8 cellular contexts compared by ENCODE assay signal in genomic region chr12:89051065-89051677, GRCh38.
DNase-seq lines count a peak whose midpoint lies in the region; ATAC-seq, FAIRE-seq and TF ChIP-seq lines count a peak whose summit lies in the region.

No MANE protein-coding gene starts in this region.

- H3K27me3 ChIP-seq in astrocyte (ENCODE audit: insufficient read depth, low read length) = no peaks in the 10 kb centered on the region
- H3K27me3 ChIP-seq in small intestine (ENCODE audit: control insufficient read depth in 2 of 2, insufficient read depth in 2 of 2, low read length in 2 of 2) = no peaks in the 10 kb centered on the region

- no peaks in the 10 kb centered on the region for H3K27me3 Mint-ChIP-seq in astrocyte (ENCODE audit: low read depth, unreplicated experiment)

- H3K4me1 ChIP-seq in astrocyte (ENCODE audit: insufficient read depth, low read length) = no peaks in the 10 kb centered on the region
- H3K4me1 ChIP-seq in small intestine (ENCODE audit: control insufficient read depth in 2 of 2, insufficient read depth in 1 of 2, low read depth in 1 of 2, low read length in 1 of 2) = no peaks in the 10 kb centered on the region

- peak; percentile 50 for DNase-seq in COLO668 (lab: John Stamatoyannopoulos, UW; ENCODE audit: unreplicated experiment)
- DNase-seq in NCI-H345 (lab: John Stamatoyannopoulos, UW) = peak; percentile 49
- DNase-seq in astrocyte (ENCODE audit: low read depth) = peak; percentile 44
- DNase-seq in hepatic stellate cell (ENCODE audit: low spot score) = peak; percentile 32
- DNase-seq in small intestine = peak; percentile 75
- no peak for DNase-seq in HuH-7.5 (ENCODE audit: low spot score)

- H3K9me3 ChIP-seq in astrocyte (ENCODE audit: insufficient read depth, low read depth, low read length) = no peaks in the 10 kb centered on the region
- no peaks in the 10 kb centered on the region for H3K9me3 ChIP-seq in small intestine (ENCODE audit: control insufficient read depth, low read depth)

- FAIRE-seq in astrocyte (lab: Jason Lieb, UNC) (peak; percentile 41), small intestine (lab: Jason Lieb, UNC) (peak; percentile 77)

- H3K36me3 Mint-ChIP-seq in astrocyte (ENCODE audit: low read depth, unreplicated experiment) = no peaks in the 10 kb centered on the region

- peak; percentile 81 for ATAC-seq in GM18861 (IDR thresholded peaks at IDR 0.05; ENCODE audit: unreplicated experiment)
- peak; percentile 87 for ATAC-seq in HG03280 (IDR thresholded peaks at IDR 0.05; ENCODE audit: unreplicated experiment)

- no peak overlapping the region for H3K9ac ChIP-seq in astrocyte (ENCODE audit: low read length)

- H4K20me1 ChIP-seq in astrocyte (ENCODE audit: insufficient read depth, low read length) = no peaks in the 10 kb centered on the region

- 5 to 7% (median 7%) methylated on average over 2 of the region's 2 CpGs for WGBS in small intestine, 3 donors

- no peaks in the 10 kb centered on the region for H3K4me1 Mint-ChIP-seq in astrocyte (ENCODE audit: low read depth, unreplicated experiment)

- TF ChIP-seq CTCF in astrocyte (IDR thresholded peaks at IDR 0.05; ENCODE audit: insufficient read depth, low read depth, low read length) = peak; percentile 99

- H3K79me2 ChIP-seq in astrocyte (ENCODE audit: insufficient read depth, low read length) = no peaks in the 10 kb centered on the region

- no peak overlapping the region for H3K27ac Mint-ChIP-seq in astrocyte (ENCODE audit: unreplicated experiment)

- no peaks in the 10 kb centered on the region for H3K36me3 ChIP-seq in astrocyte (ENCODE audit: insufficient read depth, low read length)
- H3K36me3 ChIP-seq in small intestine (ENCODE audit: control insufficient read depth in 2 of 2, insufficient read depth in 2 of 2, low read length in 2 of 2) = no peaks in the 10 kb centered on the region

- H3K4me2 ChIP-seq in astrocyte (ENCODE audit: low read length) = no peak overlapping the region

- H3K27ac ChIP-seq in astrocyte (ENCODE audit: low read depth, low read length) (no peak overlapping the region), small intestine (ENCODE audit: low read depth in 1 of 2, low read length in 1 of 2) (no peak overlapping the region)

- H3K4me3 ChIP-seq in astrocyte (ENCODE audit: insufficient read depth, low read depth, low read length) = no peak overlapping the region
- no peak overlapping the region for H3K4me3 ChIP-seq in small intestine (ENCODE audit: low read depth in 1 of 2, low read length in 2 of 2)

- H2AFZ ChIP-seq in astrocyte (ENCODE audit: low read depth, low read length) = no peak overlapping the region

- no peak overlapping the region for H3K4me3 Mint-ChIP-seq in astrocyte (ENCODE audit: unreplicated experiment)

- no peaks in the 10 kb centered on the region for H3K9me3 Mint-ChIP-seq in astrocyte (ENCODE audit: unreplicated experiment)
